9 cellular contexts compared by ENCODE assay signal in the genomic region with DNA sequence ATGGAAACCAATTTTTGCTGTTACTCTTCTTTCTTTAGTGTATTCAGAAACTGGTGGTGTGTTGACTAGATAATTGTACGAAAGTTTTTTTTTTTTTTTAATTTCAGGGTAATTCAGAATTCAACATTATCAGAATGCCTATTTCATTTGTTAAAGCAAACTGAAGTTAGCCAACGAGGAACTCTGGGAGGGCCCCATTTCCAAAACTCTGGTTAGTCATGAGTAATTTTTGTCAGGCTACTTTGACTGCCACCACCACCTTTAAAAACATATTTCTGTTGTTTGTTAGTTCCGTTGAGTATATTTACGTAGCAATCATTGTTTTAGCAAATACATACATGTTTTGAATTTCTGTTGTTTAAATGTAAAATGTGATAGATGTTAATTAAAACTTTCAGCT. TPM values are rescaled to one million over a fixed set of nuclear protein-coding genes. Genes with fewer than 3 reads are reported as not detected.
DNase-seq lines count a peak whose midpoint lies in the region; ATAC-seq and TF ChIP-seq lines count a peak whose summit lies in the region.
"Had no signal": no experiment of that assay in that cellular context is flagged by ENCODE, and none has a peak within 500 bp of the region (broad histone marks: within the 10 kb centered on the region; RNA-seq: fewer than 3 reads in every experiment).

No MANE protein-coding gene starts in this region.

- no peak overlapping the region; the same call in 1 of the 2 replicates for H3K27ac ChIP-seq in HEK293 (ENCODE audit: extremely low read depth, low read depth, low read length)
- H3K27ac ChIP-seq in WERI-Rb-1 = peak overlapping the region; percentile 72
- no peak overlapping the region for H3K27ac ChIP-seq in smooth muscle cell (ENCODE audit: low read depth)

- peaks cover 4% of the 10 kb centered on the region for H3K27me3 Mint-ChIP-seq in glutamatergic neuron (ENCODE audit: unreplicated experiment)

- 17% methylated on average over 4 of the region's 4 CpGs for WGBS in smooth muscle cell (ENCODE audit: low lambda C conversion rate)

- no peak for ATAC-seq in GM21367 (IDR thresholded peaks at IDR 0.05; ENCODE audit: unreplicated experiment)

- H3K9ac ChIP-seq in smooth muscle cell (ENCODE audit: low read depth) = peak overlapping the region; percentile 83

- no peaks in the 10 kb centered on the region for H3K9me3 ChIP-seq in HEK293 (ENCODE audit: control insufficient read depth, insufficient read depth, low read depth, low read length)
- H3K9me3 ChIP-seq in WERI-Rb-1 (ENCODE audit: severe bottlenecking) = no peaks in the 10 kb centered on the region
- H3K9me3 ChIP-seq in smooth muscle cell (replicated peaks; ENCODE audit: low read depth) = no peaks in the 10 kb centered on the region

- POLR2A ChIA-PET in HEK293 (lab: Yijun Ruan, JAX) = interaction anchor here (1.4 to 3.0 kb wide), 8 partner anchors 14 to 305 kb away, joined by 6 to 59 read pairs (median 12); partner anchors contain the start of genes ZKSCAN4, ZSCAN16 and ZSCAN26

- H3K36me3 Mint-ChIP-seq in glutamatergic neuron (ENCODE audit: unreplicated experiment) = no peaks in the 10 kb centered on the region

- peak overlapping the region; percentile 77 for H3K4me3 ChIP-seq in HEK293 (ENCODE audit: low read depth, low read length)
- peak overlapping the region; percentile 92 for H3K4me3 ChIP-seq in WERI-Rb-1 (ENCODE audit: low read depth, low read length)
- H3K4me3 ChIP-seq in smooth muscle cell = peak overlapping the region; percentile 85

- CTCF ChIA-PET in HEK293 (lab: Yijun Ruan, JAX) = interaction anchor here (1.2 to 1.7 kb wide), 4 partner anchors 10 to 214 kb away, joined by 3 to 6 read pairs (median 6); partner anchors contain the start of gene ZSCAN16

- H4K20me1 ChIP-seq in smooth muscle cell (ENCODE audit: low read depth) = peaks cover 13% of the 10 kb centered on the region

- H3K4me1 ChIP-seq in HEK293 (ENCODE audit: control insufficient read depth, insufficient read depth, low read length) (peaks cover 6% of the 10 kb centered on the region; the same call in 1 of the 2 replicates), smooth muscle cell (ENCODE audit: low read depth) (peaks cover 13% of the 10 kb centered on the region)

- peak overlapping the region; percentile 97 for H3K4me3 Mint-ChIP-seq in glutamatergic neuron (ENCODE audit: unreplicated experiment)

- H3K27me3 ChIP-seq in WERI-Rb-1 (ENCODE audit: insufficient read depth, low read depth, severe bottlenecking) = no peaks in the 10 kb centered on the region
- no peaks in the 10 kb centered on the region for H3K27me3 ChIP-seq in smooth muscle cell (ENCODE audit: low read depth)

- H3K36me3 ChIP-seq in HEK293 (ENCODE audit: control insufficient read depth in 2 of 2, insufficient read depth in 1 of 2, low read length in 2 of 2) = peaks cover 30 to 32% of the 10 kb centered on the region in 2 experiments
- peaks cover 37% of the 10 kb centered on the region for H3K36me3 ChIP-seq in WERI-Rb-1
- peaks cover 7% of the 10 kb centered on the region for H3K36me3 ChIP-seq in smooth muscle cell (ENCODE audit: low read depth)

- H3K4me1 Mint-ChIP-seq in glutamatergic neuron (ENCODE audit: low read depth, unreplicated experiment) = peaks cover 11% of the 10 kb centered on the region

- TF ChIP-seq CTCF in HEK293 (tag by site-specific recombination; IDR thresholded peaks at IDR 0.05) (no peak), WERI-Rb-1 (IDR thresholded peaks at IDR 0.05; ENCODE audit: low read depth, low read length) (no peak), glutamatergic neuron (IDR thresholded peaks at IDR 0.05; ENCODE audit: partially characterized antibody, unreplicated experiment) (no peak), smooth muscle cell (IDR thresholded peaks at IDR 0.05; ENCODE audit: borderline replicate concordance, insufficient read depth, poor library complexity, severe bottlenecking) (no peak)

- no peak for DNase-seq in WERI-Rb-1
- DNase-seq in glutamatergic neuron = no peak
- no peak for DNase-seq in smooth muscle cell (lab: John Stamatoyannopoulos, UW; ENCODE audit: unreplicated experiment)
- no peak for DNase-seq in putamen (ENCODE audit: low spot score)
- DNase-seq in SHP77 (lab: John Stamatoyannopoulos, UW) = no peak
- DNase-seq in islet precursor cell = no peak
- DNase-seq: NCI-H1694 treated with DMSO at 0.1 percent for 48 hours had no signal

- peaks cover 2% of the 10 kb centered on the region for H3K9me3 Mint-ChIP-seq in glutamatergic neuron (ENCODE audit: unreplicated experiment)

- H3K27ac Mint-ChIP-seq in glutamatergic neuron (ENCODE audit: unreplicated experiment) = peak overlapping the region; percentile 93

- H2AFZ ChIP-seq in smooth muscle cell (ENCODE audit: low read depth) = peak overlapping the region; percentile 99

- H3F3A ChIP-seq in smooth muscle cell (ENCODE audit: low read depth) = peaks cover 4% of the 10 kb centered on the region

- peaks cover 56% of the 10 kb centered on the region for H3K79me2 ChIP-seq in smooth muscle cell (ENCODE audit: low read depth)

- peak overlapping the region; percentile 93 for H3K4me2 ChIP-seq in smooth muscle cell

TF ChIP-seq in HEK293, 187 proteins besides CTCF, POLR2A, EP300 and RAD21:
- TF ChIP-seq ZNF76 (tag by site-specific recombination; IDR thresholded peaks at IDR 0.05; ENCODE audit: borderline replicate concordance, low read depth) (0 out of 2 replicates have a peak, but pooled peaks have one; percentile 12), ZNF138 (tag by site-specific recombination; IDR thresholded peaks at IDR 0.05; ENCODE audit: borderline replicate concordance) (no peak), ZNF112 (tag by site-specific recombination; IDR thresholded peaks at IDR 0.05) (no peak), ZNF768 (tag by site-specific recombination; IDR thresholded peaks at IDR 0.05) (no peak)

RNA-seq across cellular contexts. Expression of gene ZKSCAN8, which starts 0.8 kb away (rescaled TPM):
- total RNA-seq in glutamatergic neuron (ENCODE audit: unreplicated experiment) = 37.4 TPM
- 19.9 and 23.0 TPM in 2 replicates for total RNA-seq in smooth muscle cell
- polyA plus RNA-seq in smooth muscle cell = 4.1 and 5.5 TPM in 2 replicates

RNA-seq across cellular contexts. Expression of gene ZSCAN16, which starts 18.0 kb away (rescaled TPM):
- total RNA-seq in glutamatergic neuron (ENCODE audit: unreplicated experiment) (20.0 TPM), smooth muscle cell (0.81 and 1.1 TPM in 2 replicates)
- polyA plus RNA-seq in smooth muscle cell = 0.86 and 3.5 TPM in 2 replicates
